Comparison of ENCODE assay signal across 28 cellular contexts in the genomic region with DNA sequence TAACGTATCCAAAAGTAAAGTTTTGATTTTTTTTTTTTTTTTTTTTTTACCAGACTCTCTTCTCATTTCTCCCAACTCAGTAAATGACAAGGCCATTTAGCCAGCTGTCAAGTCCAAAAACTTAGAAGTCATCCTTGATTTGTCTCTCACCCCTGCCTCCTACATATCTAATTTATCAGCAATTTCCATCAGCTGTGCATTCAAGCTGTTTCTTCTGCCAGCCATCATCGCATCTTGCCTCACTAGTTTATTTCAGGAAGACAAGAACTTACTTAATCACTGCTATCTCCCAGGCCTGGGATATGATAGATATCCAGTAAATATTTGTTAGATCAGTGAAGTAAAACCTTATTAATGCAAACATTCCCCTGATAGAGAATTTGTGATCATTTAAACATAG. TPM values are rescaled to one million over a fixed set of nuclear protein-coding genes. Genes with fewer than 3 reads are reported as not detected.
DNase-seq lines count a peak whose midpoint lies in the region; ATAC-seq, FAIRE-seq and TF ChIP-seq lines count a peak whose summit lies in the region.
"Had no signal": no experiment of that assay in that cellular context is flagged by ENCODE, and none has a peak within 500 bp of the region (broad histone marks: within the 10 kb centered on the region; RNA-seq: fewer than 3 reads in every experiment).

No MANE protein-coding gene starts in this region.

- no peaks in the 10 kb centered on the region for H3K9me2 ChIP-seq in SK-N-SH

- no peak for TF ChIP-seq EP300 in SK-N-SH (IDR thresholded peaks at IDR 0.05; ENCODE audit: borderline replicate concordance in 1 of 2, low read depth in 1 of 2, low read length in 1 of 2)

- 78% methylated on average over 2 of the region's 2 CpGs for WGBS in SK-N-SH (ENCODE audit: low lambda C conversion rate)
- WGBS in right lobe of liver (ENCODE audit: insufficient coverage, low coverage, low lambda C conversion rate, missing lambda C conversion rate), result 85% methylated on average over 2 of the region's 2 CpGs
- 65 to 77% methylated on average over 2 of the region's 2 CpGs for WGBS in pancreas, 2 donors

- TF ChIP-seq CTCF in SK-N-SH (IDR thresholded peaks at IDR 0.05) (no peak), VCaP (conservative IDR thresholded peaks at IDR 0.05) (no peak), fibroblast of villous mesenchyme (IDR thresholded peaks at IDR 0.05; ENCODE audit: insufficient read depth, low read depth, low read length) (no peak), right lobe of liver (IDR thresholded peaks at IDR 0.05) (no peak), pancreas (IDR thresholded peaks at IDR 0.05) (no peak)

- H3K36me3 ChIP-seq in SK-N-SH (replicated peaks in 1 of 2; ENCODE audit: control insufficient read depth in 1 of 2, insufficient read depth in 2 of 2, low read length in 1 of 2), result no peaks in the 10 kb centered on the region
- H3K36me3 ChIP-seq in right lobe of liver, result no peaks in the 10 kb centered on the region
- no peaks in the 10 kb centered on the region for H3K36me3 ChIP-seq in pancreas

- H3K4me1 ChIP-seq in SK-N-SH (ENCODE audit: control insufficient read depth in 1 of 2, insufficient read depth in 2 of 2, low read depth in 1 of 2, low read length in 1 of 2) (peaks cover 4 to 9% of the 10 kb centered on the region in 2 experiments; a peak in 3 of 4 replicates), right lobe of liver (peaks cover 0 to 7% (median 0%) of the 10 kb centered on the region in 4 donors), pancreas (no peaks in the 10 kb centered on the region)

- no peak overlapping the region for H3K4me2 ChIP-seq in SK-N-SH
- H3K4me2 ChIP-seq: GM23338, PC-9 had no signal

- H3F3A ChIP-seq in SK-N-SH (replicated peaks; ENCODE audit: insufficient read depth), result peaks cover 9% of the 10 kb centered on the region

- FAIRE-seq in pancreas (lab: Jason Lieb, UNC), result no peak
- FAIRE-seq: GM12891 had no signal

- no peaks in the 10 kb centered on the region for H3K27me3 ChIP-seq in SK-N-SH (ENCODE audit: insufficient read depth)
- H3K27me3 ChIP-seq in right lobe of liver, result no peaks in the 10 kb centered on the region
- H3K27me3 ChIP-seq in pancreas, result no peaks in the 10 kb centered on the region

- H3K9me3 ChIP-seq in SK-N-SH (no peaks in the 10 kb centered on the region), right lobe of liver (no peaks in the 10 kb centered on the region), pancreas (no peaks in the 10 kb centered on the region)
- H3K9me3 ChIP-seq: Caco-2 had no signal

- H3K27ac ChIP-seq in SK-N-SH (ENCODE audit: low read depth in 2 of 2, low read length in 1 of 2) (no peak overlapping the region), VCaP (peak overlapping the region; percentile 25), right lobe of liver (no peak overlapping the region), pancreas (no peak overlapping the region)
- H3K27ac ChIP-seq: HL-60, PC-9 had no signal

- ATAC-seq in left colon, result no peak
- no peak for ATAC-seq in right lobe of liver
- ATAC-seq in pancreas, result no peak
- ATAC-seq: GM23338 had no signal

- H2AFZ ChIP-seq in SK-N-SH (ENCODE audit: low read depth), result no peak overlapping the region
- H2AFZ ChIP-seq: GM23338, PC-9 had no signal

- H3K4me3 ChIP-seq in SK-N-SH (ENCODE audit: low read depth in 2 of 2, low read length in 1 of 2) (no peak overlapping the region), fibroblast of villous mesenchyme (ENCODE audit: low read depth, low read length) (no peak overlapping the region), right lobe of liver (no peak overlapping the region), pancreas (no peak overlapping the region)
- H3K4me3 ChIP-seq: GM23338, PC-9 had no signal

- no peaks in the 10 kb centered on the region for H4K20me1 ChIP-seq in SK-N-SH (ENCODE audit: insufficient read depth)

- no peaks in the 10 kb centered on the region for H3K79me2 ChIP-seq in SK-N-SH (ENCODE audit: insufficient read depth)

- TF ChIP-seq RAD21 in SK-N-SH (IDR thresholded peaks at IDR 0.05; ENCODE audit: low read length), result no peak

- DNase-seq in SK-N-SH, result no peak
- peak; percentile 38 for DNase-seq in fibroblast of villous mesenchyme (ENCODE audit: low read depth)
- no peak for DNase-seq in left colon
- no peak for DNase-seq in right lobe of liver
- no peak for DNase-seq in activated CD8-positive, alpha-beta memory T cell treated with anti-CD3 and anti-CD28 coated beads for 24 hours
- no peak for DNase-seq in pancreas
- DNase-seq: C1 segment of cervical spinal cord; Caco-2; CD4-positive, alpha-beta memory T cell; GF-D8; H9; HFFc6; Karpas-422; NCI-H1105; NCI-H146; NCI-H2029 treated with DMSO at 0.1 percent for 48 hours; NCI-H446 treated with DMSO at 0.1 percent for 48 hours; PC-9; Right ventricle myocardium superior; RPMI8226; SW 1271 had no signal

- H3K9ac ChIP-seq in SK-N-SH, result no peak overlapping the region

- POLR2A ChIA-PET in SK-N-SH (lab: Yijun Ruan, JAX), result interaction anchor here (0.7 kb wide), 1 partner anchor 84 kb away, joined by 3 read pairs; no protein-coding TSS in a partner anchor

- no peak for TF ChIP-seq POLR2A in right lobe of liver (IDR thresholded peaks at IDR 0.05)

- intact Hi-C loops in left colon (cut with DNase I, micrococcal nuclease), result no loop called here
- intact Hi-C loops in right lobe of liver (cut with DNase I), result no loop called here
- intact Hi-C loops in pancreas (cut with DNase I), result no loop called here

- CTCF ChIA-PET in SK-N-SH (lab: Yijun Ruan, JAX), result interaction anchor here (1.3 kb wide), 1 partner anchor 42 kb away, joined by 4 read pairs; no protein-coding TSS in a partner anchor

TF ChIP-seq in SK-N-SH, 30 proteins besides CTCF, POLR2A, EP300 and RAD21:
- TF ChIP-seq RXRA (IDR thresholded peaks at IDR 0.05; ENCODE audit: borderline replicate concordance, low read depth), result no peak
- TF ChIP-seq, protein P1, sequence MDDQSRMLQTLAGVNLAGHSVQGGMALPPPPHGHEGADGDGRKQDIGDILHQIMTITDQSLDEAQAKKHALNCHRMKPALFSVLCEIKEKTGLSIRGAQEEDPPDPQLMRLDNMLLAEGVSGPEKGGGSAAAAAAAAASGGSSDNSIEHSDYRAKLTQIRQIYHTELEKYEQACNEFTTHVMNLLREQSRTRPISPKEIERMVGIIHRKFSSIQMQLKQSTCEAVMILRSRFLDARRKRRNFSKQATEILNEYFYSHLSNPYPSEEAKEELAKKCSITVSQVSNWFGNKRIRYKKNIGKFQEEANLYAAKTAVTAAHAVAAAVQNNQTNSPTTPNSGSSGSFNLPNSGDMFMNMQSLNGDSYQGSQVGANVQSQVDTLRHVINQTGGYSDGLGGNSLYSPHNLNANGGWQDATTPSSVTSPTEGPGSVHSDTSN (IDR thresholded peaks at IDR 0.05), result 0 out of 2 replicates have a peak, but pooled peaks have one; percentile 7
TF ChIP-seq in SK-N-SH: peak in this region for 1.

RNA-seq across cellular contexts. Expression of a gene that starts 47.6 kb away (rescaled TPM):
- polyA plus RNA-seq in SK-N-SH (2012; rRNA removed), result not detected in 2 replicates
- polyA plus RNA-seq in SK-N-SH (2012; cell fraction: cytosol; rRNA removed), result not detected in 2 replicates
- polyA plus RNA-seq in SK-N-SH (2012; cell fraction: nucleus; rRNA removed), result not detected in 2 replicates
- total RNA-seq in fibroblast of villous mesenchyme, result not detected in 2 replicates
- not detected for total RNA-seq in left colon
- not detected for total RNA-seq in right lobe of liver
- 1 to 10 TPM in 1 of 6 donors, not detected in 5; 4.3 TPM for total RNA-seq in pancreas
- polyA plus RNA-seq in pancreas, result under 1 TPM in 1 of 2 donors, not detected in 1; 0.94 TPM
- total RNA-seq: A673; Caco-2; CD4-positive, alpha-beta memory T cell; GM23338; H9; HFFc6; M059J; PC-9; Right ventricle myocardium superior; SK-MEL-5 had no signal
- polyA plus RNA-seq: CD4-positive, alpha-beta memory T cell; GM23338 had no signal
